In the genomic region with DNA sequence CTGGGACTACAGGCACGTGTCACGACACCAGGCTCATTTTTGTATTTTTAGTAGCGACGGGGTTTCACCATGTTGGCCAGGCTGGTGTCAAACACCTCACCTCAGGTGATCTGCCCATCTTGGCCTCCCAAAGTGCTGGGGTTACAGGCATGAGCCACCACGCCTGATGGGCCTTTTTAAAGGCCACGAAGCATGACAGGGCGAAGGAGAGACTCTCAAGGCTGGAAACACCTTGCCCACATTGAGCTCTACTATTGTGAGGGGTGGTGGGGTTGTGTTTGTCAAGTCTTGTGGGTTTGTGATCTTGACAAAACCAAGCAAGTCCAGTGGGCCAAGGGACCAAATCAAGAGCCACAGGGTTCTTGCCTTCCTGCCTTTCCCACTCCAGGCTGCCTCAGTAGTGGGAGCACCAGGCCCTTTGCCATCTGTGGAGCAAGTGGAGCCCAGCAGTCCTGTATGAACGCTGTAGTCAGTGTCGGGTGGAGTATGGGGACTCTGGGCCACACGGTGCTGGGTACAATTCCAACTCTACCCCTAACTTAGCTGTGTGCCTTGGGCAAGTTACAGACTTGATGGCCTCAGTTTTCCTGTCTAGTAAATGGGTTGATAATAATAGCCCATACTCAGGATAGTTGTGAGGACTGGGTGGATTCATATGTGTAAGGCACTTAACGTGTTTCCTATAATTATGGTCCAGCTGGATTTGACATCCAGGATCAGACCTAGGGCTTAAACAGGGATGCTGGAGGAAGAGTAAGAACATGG, we compare ENCODE assay signal across 1 cellular context.
A peak's percentile ranks its signal among the peaks of the same experiment; 100 is the strongest.
TF ChIP-seq lines count a peak whose summit lies in the region.

No MANE protein-coding gene starts in this region.

TF ChIP-seq in K562, 482 proteins besides CTCF, POLR2A, EP300 and RAD21:
- TF ChIP-seq RBM25 (IDR thresholded peaks at IDR 0.05; ENCODE audit: low read depth, low read length, severe bottlenecking) = peak; percentile 91
- no peak for TF ChIP-seq ZNF586 (CRISPR knock-in tag; conservative IDR thresholded peaks at IDR 0.05)
- 0 out of 2 replicates have a peak, but pooled peaks have one; percentile 21 for TF ChIP-seq POLR2AphosphoS2 (IDR thresholded peaks at IDR 0.05; ENCODE audit: low read length)
- TF ChIP-seq KDM1A (IDR thresholded peaks at IDR 0.05) = peak; percentile 52 to 69
- TF ChIP-seq SMARCA5 (IDR thresholded peaks at IDR 0.05) = peak; percentile 75; the same call in 1 of the 2 replicates
- TF ChIP-seq ZNF609 (CRISPR knock-in tag; IDR thresholded peaks at IDR 0.05; ENCODE audit: borderline replicate concordance) = no peak
- peak; percentile 92 for TF ChIP-seq BCOR (IDR thresholded peaks at IDR 0.05)
- TF ChIP-seq BRCA1 (IDR thresholded peaks at IDR 0.05) = no peak
- no peak for TF ChIP-seq BRCA1 (CRISPR knock-in tag; IDR thresholded peaks at IDR 0.05)
- no peak for TF ChIP-seq CC2D1A (IDR thresholded peaks at IDR 0.05)
- TF ChIP-seq LEF1 (IDR thresholded peaks at IDR 0.05) = no peak
- TF ChIP-seq SLC30A9 (CRISPR knock-in tag; IDR thresholded peaks at IDR 0.05) = no peak
- peak; percentile 38 for TF ChIP-seq CHD4 (IDR thresholded peaks at IDR 0.05; ENCODE audit: insufficient read depth, insufficient replicate concordance, low read depth, low read length, poor library complexity, severe bottlenecking)
- no peak for TF ChIP-seq E2F3 (CRISPR knock-in tag; IDR thresholded peaks at IDR 0.05)
- TF ChIP-seq ADNP (tag; IDR thresholded peaks at IDR 0.05) = peak; percentile 76
